Comparison of ENCODE assay signal across 17 cellular contexts in genomic region chrX:17984415-17984814, GRCh38.
"Had no signal": no experiment of that assay in that cellular context is flagged by ENCODE, and none has a peak within 500 bp of the region (broad histone marks: within the 10 kb centered on the region; RNA-seq: fewer than 3 reads in every experiment).

No MANE protein-coding gene starts in this region.

- H3K36me3 ChIP-seq: heart left ventricle, ovary, stomach, thoracic aorta, transverse colon had no signal

- H3K4me1 ChIP-seq: heart left ventricle, stomach, transverse colon had no signal

- H3K27ac ChIP-seq: heart left ventricle, ovary, stomach, thoracic aorta, transverse colon had no signal

- H3K9me3 ChIP-seq: mucosa of descending colon, ovary, thoracic aorta, transverse colon had no signal

- ATAC-seq: esophagus mucosa, heart left ventricle, left colon, mucosa of descending colon, natural killer cell, right cardiac atrium had no signal

- DNase-seq: effector memory CD4-positive, alpha-beta T cell; heart left ventricle; hippocampal formation; left colon; mucosa of descending colon; natural killer cell; nucleus accumbens; ovary; right cardiac atrium; small intestine; stimulated activated CD4-positive, alpha-beta T cell treated with anti-CD3 and anti-CD28 coated beads, Interleukin-12 subunit alpha, Interleukin-12 subunit beta, amount 100 ng/mL, for 4 hours; stimulated activated naive CD4-positive, alpha-beta T cell; stomach; substantia nigra; transverse colon had no signal

- H3K4me3 ChIP-seq: heart left ventricle, mucosa of descending colon, ovary, stomach, thoracic aorta, transverse colon had no signal
